ENCODE assay signal across 20 cellular contexts in the genomic region with DNA sequence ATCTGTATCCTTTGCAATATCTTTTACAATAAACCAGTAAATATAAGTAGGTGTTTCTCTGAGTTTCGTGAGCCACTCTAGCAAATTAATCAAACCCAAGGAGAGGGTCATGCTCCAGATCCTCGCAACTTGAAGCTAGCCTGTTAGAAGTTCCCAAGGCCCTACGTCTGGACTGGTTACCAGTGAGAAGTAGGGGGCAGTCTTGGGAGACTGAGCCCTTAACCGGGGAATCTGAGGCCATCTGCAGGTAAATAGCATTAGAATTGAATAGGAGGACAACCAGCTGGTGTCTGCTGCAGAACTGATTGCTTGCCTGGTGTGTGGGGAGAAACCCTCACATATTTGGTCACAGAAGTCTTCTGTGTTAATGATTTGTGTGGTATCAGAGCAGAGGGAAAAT.
"Had no signal": no experiment of that assay in that cellular context is flagged by ENCODE, and none has a peak within 500 bp of the region (broad histone marks: within the 10 kb centered on the region; RNA-seq: fewer than 3 reads in every experiment).

No MANE protein-coding gene starts in this region.

- ATAC-seq: heart right ventricle; left cardiac atrium; mucosa of descending colon; naive thymus-derived CD8-positive, alpha-beta T cell; psoas muscle; right lobe of liver; stimulated activated effector memory CD8-positive, alpha-beta T cell treated with anti-CD3 and anti-CD28 coated beads, Interleukin-12 subunit alpha, Interleukin-12 subunit beta, amount 100 ng/mL, for 72 hours; stimulated activated naive CD8-positive, alpha-beta T cell treated with anti-CD3 and anti-CD28 coated beads, Interleukin-15, Interleukin-2, amounts not matched to agents 100 U/mL and 50 U/mL, for 24 hours had no signal

- H3K9me3 ChIP-seq: colonic mucosa, heart right ventricle, mucosa of descending colon, neutrophil, psoas muscle, right lobe of liver, suprapubic skin, thyroid gland had no signal

- H3K4me3 Mint-ChIP-seq: naive thymus-derived CD8-positive, alpha-beta T cell; stimulated activated effector memory CD8-positive, alpha-beta T cell treated with anti-CD3 and anti-CD28 coated beads, Interleukin-12 subunit alpha, Interleukin-12 subunit beta, amount 100 ng/mL, for 72 hours; type B pancreatic cell had no signal

- H3K9me3 Mint-ChIP-seq: stimulated activated effector memory CD8-positive, alpha-beta T cell treated with anti-CD3 and anti-CD28 coated beads, Interleukin-12 subunit alpha, Interleukin-12 subunit beta, amount 100 ng/mL, for 72 hours; type B pancreatic cell had no signal

- DNase-seq: colonic mucosa; dermis blood vessel endothelial cell; foreskin melanocyte; heart right ventricle; hypothalamus; kidney; left cardiac atrium; mucosa of descending colon; naive thymus-derived CD8-positive, alpha-beta T cell; psoas muscle; retina; right lobe of liver; stimulated activated CD4-positive, alpha-beta T cell treated with anti-CD3 and anti-CD28 coated beads, Interleukin-4, amount 100 ng/mL, for 1 hour; stimulated activated CD8-positive, alpha-beta memory T cell treated with anti-CD3 and anti-CD28 coated beads, Interleukin-4, amount 100 ng/mL, for 48 hours; stimulated activated naive CD8-positive, alpha-beta T cell treated with anti-CD3 and anti-CD28 coated beads, Interleukin-15, Interleukin-2, amounts not matched to agents 100 U/mL and 50 U/mL, for 24 hours; thyroid gland had no signal

- H3K36me3 ChIP-seq: colonic mucosa, heart right ventricle, neutrophil, right lobe of liver, suprapubic skin, thyroid gland had no signal

- H3K36me3 Mint-ChIP-seq: naive thymus-derived CD8-positive, alpha-beta T cell; stimulated activated effector memory CD8-positive, alpha-beta T cell treated with anti-CD3 and anti-CD28 coated beads, Interleukin-12 subunit alpha, Interleukin-12 subunit beta, amount 100 ng/mL, for 72 hours; type B pancreatic cell had no signal

- H3K4me3 ChIP-seq: colonic mucosa, heart right ventricle, mucosa of descending colon, psoas muscle, right lobe of liver, suprapubic skin, thyroid gland had no signal

- H3K27me3 ChIP-seq: colonic mucosa, heart right ventricle, neutrophil, right lobe of liver, suprapubic skin, thyroid gland had no signal

- H3K27ac Mint-ChIP-seq: stimulated activated effector memory CD8-positive, alpha-beta T cell treated with anti-CD3 and anti-CD28 coated beads, Interleukin-12 subunit alpha, Interleukin-12 subunit beta, amount 100 ng/mL, for 72 hours; type B pancreatic cell had no signal

- H3K4me1 ChIP-seq: colonic mucosa, psoas muscle, right lobe of liver, suprapubic skin had no signal

- H3K4me1 Mint-ChIP-seq: naive thymus-derived CD8-positive, alpha-beta T cell; stimulated activated effector memory CD8-positive, alpha-beta T cell treated with anti-CD3 and anti-CD28 coated beads, Interleukin-12 subunit alpha, Interleukin-12 subunit beta, amount 100 ng/mL, for 72 hours had no signal
